8 cellular contexts compared by ENCODE assay signal in the genomic region with DNA sequence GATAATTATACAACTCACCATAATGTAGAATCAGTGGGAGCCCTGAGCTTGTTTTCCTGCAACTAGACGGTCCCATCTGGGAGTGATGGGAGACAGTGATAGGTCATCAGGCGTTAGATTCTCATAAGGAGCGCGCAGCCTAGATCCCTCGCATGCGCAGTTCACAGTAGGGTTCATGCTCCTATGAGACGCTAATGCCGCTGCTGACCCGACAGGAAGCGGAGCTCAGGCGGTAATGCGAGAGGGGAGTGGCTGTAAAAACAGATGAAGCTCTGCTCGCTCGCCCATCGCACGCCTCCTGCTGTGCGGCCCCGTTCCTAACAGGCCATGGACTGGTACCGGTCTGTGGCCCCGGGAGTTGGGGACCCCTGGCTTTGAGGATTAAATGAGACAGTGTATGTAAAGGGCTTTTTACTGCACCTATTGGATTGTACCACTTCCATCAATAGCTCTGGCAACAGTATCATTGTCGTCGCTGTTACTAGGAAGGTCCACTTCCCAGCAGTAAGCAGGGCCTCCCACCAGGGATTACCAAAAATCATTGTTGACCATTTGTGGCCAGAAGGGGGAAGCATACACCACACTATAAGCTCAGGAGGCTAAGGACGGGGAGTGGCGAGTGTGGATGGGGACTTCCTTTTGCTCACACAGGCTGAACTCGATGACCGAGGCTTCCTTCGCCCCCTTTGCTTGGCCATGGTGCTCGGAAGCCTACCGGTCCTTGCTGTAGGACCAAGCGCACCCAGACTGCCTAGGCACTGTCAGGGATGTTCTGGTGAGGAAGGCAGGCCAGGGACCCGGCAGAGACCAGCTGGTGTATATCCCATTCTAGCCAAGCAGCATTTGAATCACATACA. TPM values are rescaled to one million over a fixed set of nuclear protein-coding genes. Genes with fewer than 3 reads are reported as not detected.
DNase-seq lines count a peak whose midpoint lies in the region; ATAC-seq lines count a peak whose summit lies in the region.

No MANE protein-coding gene starts in this region.

- peaks cover 5% of the 10 kb centered on the region for H3K27me3 Mint-ChIP-seq in CD4-positive, CD25-positive, alpha-beta regulatory T cell

- peaks cover 13% of the 10 kb centered on the region for H3K4me1 ChIP-seq in CD4-positive, CD25-positive, alpha-beta regulatory T cell (ENCODE audit: control insufficient read depth, insufficient read depth, low read length, poor library complexity, severe bottlenecking)
- peaks cover 8% of the 10 kb centered on the region for H3K4me1 ChIP-seq in effector memory CD4-positive, alpha-beta T cell (ENCODE audit: control insufficient read depth, insufficient read depth, low read length, poor library complexity, severe bottlenecking)

- peak overlapping the region; percentile 53 to 92 (median 92) for H3K27ac Mint-ChIP-seq in CD4-positive, CD25-positive, alpha-beta regulatory T cell

- peak; percentile 86 to 89 for ATAC-seq in CD4-positive, CD25-positive, alpha-beta regulatory T cell (ENCODE audit: low read depth in 2 of 2)
- ATAC-seq in GM19438 (IDR thresholded peaks at IDR 0.05; ENCODE audit: low read depth, unreplicated experiment) (peak; percentile 98), HG03565 (IDR thresholded peaks at IDR 0.05; ENCODE audit: unreplicated experiment) (peak; percentile 80)

- DNase-seq in CD4-positive, CD25-positive, alpha-beta regulatory T cell: peak; percentile 46 to 88 (median 67)
- DNase-seq in NCI-H748 treated with DMSO at 0.1 percent for 48 hours (lab: John Stamatoyannopoulos, UW): peak; percentile 91
- peak; percentile 85 for DNase-seq in activated CD8-positive, alpha-beta memory T cell treated with anti-CD3 and anti-CD28 coated beads for 24 hours
- peak; percentile 33 to 61 (median 46) for DNase-seq in effector memory CD4-positive, alpha-beta T cell
- peak; percentile 97 for DNase-seq in medulla oblongata (ENCODE audit: extremely low spot score)
- DNase-seq in stimulated activated CD4-positive, alpha-beta T cell treated with anti-CD3 and anti-CD28 coated beads, TNF-alpha, amount 100 ng/mL, for 48 hours (ENCODE audit: low read depth in 3 of 3): peak; percentile 57 to 66 (median 60)

- no peaks in the 10 kb centered on the region for H3K9me3 ChIP-seq in CD4-positive, CD25-positive, alpha-beta regulatory T cell (ENCODE audit: control insufficient read depth in 2 of 2, low read length in 2 of 2)
- H3K9me3 ChIP-seq in effector memory CD4-positive, alpha-beta T cell (ENCODE audit: control insufficient read depth, low read length): no peaks in the 10 kb centered on the region

- peak overlapping the region; percentile 70 for H3K4me3 ChIP-seq in CD4-positive, CD25-positive, alpha-beta regulatory T cell (ENCODE audit: low read depth, low read length)
- H3K4me3 ChIP-seq in effector memory CD4-positive, alpha-beta T cell (ENCODE audit: insufficient read depth, low read depth, low read length, poor library complexity, severe bottlenecking): peak overlapping the region; percentile 22

- no peaks in the 10 kb centered on the region for H3K36me3 ChIP-seq in CD4-positive, CD25-positive, alpha-beta regulatory T cell (ENCODE audit: control insufficient read depth, insufficient read depth, low read length)
- H3K36me3 ChIP-seq in effector memory CD4-positive, alpha-beta T cell (ENCODE audit: control insufficient read depth, insufficient read depth, low read length): no peaks in the 10 kb centered on the region

- H3K4me3 Mint-ChIP-seq in CD4-positive, CD25-positive, alpha-beta regulatory T cell: peak overlapping the region; percentile 76 to 94 (median 85)

- H3K9me3 Mint-ChIP-seq in CD4-positive, CD25-positive, alpha-beta regulatory T cell: peaks cover 0 to 2% (median 0%) of the 10 kb centered on the region in 7 donors

- peaks cover 0 to 16% (median 6%) of the 10 kb centered on the region in 4 donors for H3K4me1 Mint-ChIP-seq in CD4-positive, CD25-positive, alpha-beta regulatory T cell

- no peak overlapping the region for H3K27ac ChIP-seq in CD4-positive, CD25-positive, alpha-beta regulatory T cell (ENCODE audit: insufficient read depth, low read length, poor library complexity, severe bottlenecking)
- peak overlapping the region; percentile 8 for H3K27ac ChIP-seq in effector memory CD4-positive, alpha-beta T cell (ENCODE audit: insufficient read depth, low read length, poor library complexity, severe bottlenecking)

- H3K27me3 ChIP-seq in CD4-positive, CD25-positive, alpha-beta regulatory T cell (ENCODE audit: control insufficient read depth, insufficient read depth, low read length): peaks cover 7% of the 10 kb centered on the region
- no peaks in the 10 kb centered on the region for H3K27me3 ChIP-seq in effector memory CD4-positive, alpha-beta T cell (replicated peaks; ENCODE audit: control insufficient read depth, insufficient read depth, low read length, poor library complexity, severe bottlenecking)

- H3K36me3 Mint-ChIP-seq in CD4-positive, CD25-positive, alpha-beta regulatory T cell: no peaks in the 10 kb centered on the region

RNA-seq across cellular contexts. Expression of gene AKR1B1, which starts 26.4 kb away (rescaled TPM):
- total RNA-seq in CD4-positive, CD25-positive, alpha-beta regulatory T cell: 44.6 TPM
- polyA plus RNA-seq in CD4-positive, CD25-positive, alpha-beta regulatory T cell: 100 to 1,000 TPM; 113 to 137 (median 115) TPM

Comparison
In these comparisons a context has a peak if more than half of its experiments do, and no peak if none do; other contexts are left out.
1. DNase-seq: peak in every context shown above with its lines; median percentile 97 in medulla oblongata; 91 in NCI-H748 treated with DMSO at 0.1 percent for 48 hours; 85 in activated CD8-positive, alpha-beta memory T cell treated with anti-CD3 and anti-CD28 coated beads for 24 hours; 67 in CD4-positive, CD25-positive, alpha-beta regulatory T cell; 60 in stimulated activated CD4-positive, alpha-beta T cell treated with anti-CD3 and anti-CD28 coated beads, TNF-alpha, amount 100 ng/mL, for 48 hours; 46 in effector memory CD4-positive, alpha-beta T cell.